In genomic region chr9:98747476-98747875, GRCh38 we compare ENCODE assay signal across 35 cellular contexts. TPM values are rescaled to one million over a fixed set of nuclear protein-coding genes. Genes with fewer than 3 reads are reported as not detected.
"Had no signal": no experiment of that assay in that cellular context is flagged by ENCODE, and none has a peak within 500 bp of the region (broad histone marks: within the 10 kb centered on the region; RNA-seq: fewer than 3 reads in every experiment).

No MANE protein-coding gene starts in this region.

- H3K27me3 ChIP-seq: brain microvascular endothelial cell, gastrocnemius medialis, heart left ventricle had no signal

- ATAC-seq: activated CD4-positive, alpha-beta T cell treated with anti-CD3 and anti-CD28 coated beads for 36 hours; activated CD8-positive, alpha-beta memory T cell treated with anti-CD3 and anti-CD28 coated beads, Interleukin-2, amount 10 ng/mL, durations not matched to agents 7 days and 5 days; activated CD8-positive, alpha-beta T cell treated with anti-CD3 and anti-CD28 coated beads, Interleukin-2, amount 10 ng/mL, durations not matched to agents 7 days and 5 days; effector memory CD8-positive, alpha-beta T cell; gastrocnemius medialis; heart left ventricle had no signal

- DNase-seq: activated CD4-positive, alpha-beta memory T cell treated with anti-CD3 and anti-CD28 coated beads for 36 hours; activated CD4-positive, alpha-beta T cell treated with anti-CD3 and anti-CD28 coated beads for 36 hours; activated CD4-positive, alpha-beta T cell treated with anti-CD3 and anti-CD28 coated beads, Interleukin-2, amount 10 ng/mL, durations not matched to agents 24 days and 14 days; activated CD4-positive, CD25-positive, alpha-beta regulatory T cell; activated CD4-positive, CD25-positive, alpha-beta regulatory T cell treated with anti-CD3 and anti-CD28 coated beads, Interleukin-2, amount 50 U/mL, for 72 hours; activated CD8-positive, alpha-beta memory T cell treated with anti-CD3 and anti-CD28 coated beads, Interleukin-2, amount 10 ng/mL, durations not matched to agents 7 days and 5 days; activated CD8-positive, alpha-beta memory T cell treated with anti-CD3 and anti-CD28 coated beads, Interleukin-2, amount 50 U/mL, for 4 hours; activated CD8-positive, alpha-beta T cell treated with anti-CD3 and anti-CD28 coated beads, Interleukin-2, amount 10 ng/mL, durations not matched to agents 7 days and 5 days; activated effector memory CD4-positive, alpha-beta T cell treated with anti-CD3 and anti-CD28 coated beads, Interleukin-2, amount 50 U/mL, for 16 hours; activated naive CD4-positive, alpha-beta T cell treated with anti-CD3 and anti-CD28 coated beads for 36 hours; activated T-cell treated with anti-CD3 and anti-CD28 coated beads, Interleukin-2, amount 50 U/mL, for 1 hour; activated T-cell treated with anti-CD3 and anti-CD28 coated beads, Interleukin-2, amount 50 U/mL, for 48 hours; amniotic stem cell; anterior cingulate cortex; brain microvascular endothelial cell; caudate nucleus; cortex of kidney; dermis blood vessel endothelial cell; effector CD4-positive, alpha-beta T cell; effector memory CD8-positive, alpha-beta T cell; foreskin fibroblast; gastrocnemius medialis; glutamatergic neuron; heart left ventricle; T-helper 1 cell; T-helper 2 cell had no signal

- H3K4me3 ChIP-seq: gastrocnemius medialis, heart left ventricle had no signal

- FAIRE-seq: astrocyte, colon, endometrium, endothelial cell of umbilical vein had no signal

- H3K27ac Mint-ChIP-seq: activated CD4-positive, alpha-beta memory T cell treated with anti-CD3 and anti-CD28 coated beads for 36 hours; activated CD4-positive, alpha-beta T cell treated with anti-CD3 and anti-CD28 coated beads for 36 hours; activated CD4-positive, alpha-beta T cell treated with anti-CD3 and anti-CD28 coated beads, Interleukin-2, amount 10 ng/mL, durations not matched to agents 24 days and 14 days; activated CD8-positive, alpha-beta memory T cell treated with anti-CD3 and anti-CD28 coated beads, Interleukin-2, amount 10 ng/mL, durations not matched to agents 7 days and 5 days; activated CD8-positive, alpha-beta T cell treated with anti-CD3 and anti-CD28 coated beads, Interleukin-2, amount 10 ng/mL, durations not matched to agents 7 days and 5 days; activated naive CD4-positive, alpha-beta T cell treated with anti-CD3 and anti-CD28 coated beads for 36 hours; activated naive CD8-positive, alpha-beta T cell; activated T-helper 1 cell treated with anti-CD3 and anti-CD28 coated beads, Interleukin-12 subunit alpha, Interleukin-12 subunit beta, Interleukin-2, Interleukin-4 antibody, amounts not matched to agents 30 ng/mL and 10 ng/mL and 1 ng/mL, durations not matched to agents 14 hours and 24 hours and 36 hours; activated T-helper 2 cell treated with anti-CD3 and anti-CD28 coated beads, Interferon-gamma antibody, Interleukin-2, Interleukin-4, amounts not matched to agents 10 μg/mL and 5 μg/mL and 100 μg/mL, durations not matched to agents 14 hours and 24 hours and 36 hours; effector memory CD8-positive, alpha-beta T cell had no signal

- H3K36me3 ChIP-seq: brain microvascular endothelial cell had no signal

- H3K4me3 Mint-ChIP-seq: activated CD4-positive, alpha-beta memory T cell treated with anti-CD3 and anti-CD28 coated beads for 36 hours; activated CD4-positive, alpha-beta T cell treated with anti-CD3 and anti-CD28 coated beads for 36 hours; activated CD4-positive, alpha-beta T cell treated with anti-CD3 and anti-CD28 coated beads, Interleukin-2, amount 10 ng/mL, durations not matched to agents 24 days and 14 days; activated CD8-positive, alpha-beta memory T cell treated with anti-CD3 and anti-CD28 coated beads, Interleukin-2, amount 10 ng/mL, durations not matched to agents 7 days and 5 days; activated CD8-positive, alpha-beta T cell treated with anti-CD3 and anti-CD28 coated beads, Interleukin-2, amount 10 ng/mL, durations not matched to agents 7 days and 5 days; activated naive CD4-positive, alpha-beta T cell treated with anti-CD3 and anti-CD28 coated beads for 36 hours; activated naive CD8-positive, alpha-beta T cell; activated T-helper 1 cell treated with anti-CD3 and anti-CD28 coated beads, Interleukin-12 subunit alpha, Interleukin-12 subunit beta, Interleukin-2, Interleukin-4 antibody, amounts not matched to agents 30 ng/mL and 10 ng/mL and 1 ng/mL, durations not matched to agents 14 hours and 24 hours and 36 hours; effector memory CD8-positive, alpha-beta T cell had no signal

- H3K9me3 ChIP-seq: gastrocnemius medialis, heart left ventricle had no signal

- H3K36me3 Mint-ChIP-seq: activated CD8-positive, alpha-beta memory T cell treated with anti-CD3 and anti-CD28 coated beads, Interleukin-2, amount 10 ng/mL, durations not matched to agents 7 days and 5 days had no signal

- H3K9me3 Mint-ChIP-seq: activated CD4-positive, alpha-beta T cell treated with anti-CD3 and anti-CD28 coated beads, Interleukin-2, amount 10 ng/mL, durations not matched to agents 24 days and 14 days; activated naive CD4-positive, alpha-beta T cell treated with anti-CD3 and anti-CD28 coated beads for 36 hours; activated T-helper 1 cell treated with anti-CD3 and anti-CD28 coated beads, Interleukin-12 subunit alpha, Interleukin-12 subunit beta, Interleukin-2, Interleukin-4 antibody, amounts not matched to agents 30 ng/mL and 10 ng/mL and 1 ng/mL, durations not matched to agents 14 hours and 24 hours and 36 hours; activated T-helper 2 cell treated with anti-CD3 and anti-CD28 coated beads, Interferon-gamma antibody, Interleukin-2, Interleukin-4, amounts not matched to agents 10 μg/mL and 5 μg/mL and 100 μg/mL, durations not matched to agents 14 hours and 24 hours and 36 hours; effector memory CD8-positive, alpha-beta T cell had no signal

- H3K4me1 ChIP-seq: gastrocnemius medialis, heart left ventricle had no signal

- H3K4me1 Mint-ChIP-seq: activated CD4-positive, alpha-beta T cell treated with anti-CD3 and anti-CD28 coated beads for 36 hours; activated CD4-positive, alpha-beta T cell treated with anti-CD3 and anti-CD28 coated beads, Interleukin-2, amount 10 ng/mL, durations not matched to agents 24 days and 14 days; activated CD8-positive, alpha-beta memory T cell treated with anti-CD3 and anti-CD28 coated beads, Interleukin-2, amount 10 ng/mL, durations not matched to agents 7 days and 5 days had no signal

- H3K27me3 Mint-ChIP-seq: activated CD4-positive, alpha-beta memory T cell treated with anti-CD3 and anti-CD28 coated beads for 36 hours; activated CD4-positive, alpha-beta T cell treated with anti-CD3 and anti-CD28 coated beads for 36 hours; activated CD4-positive, alpha-beta T cell treated with anti-CD3 and anti-CD28 coated beads, Interleukin-2, amount 10 ng/mL, durations not matched to agents 24 days and 14 days; activated CD8-positive, alpha-beta memory T cell treated with anti-CD3 and anti-CD28 coated beads, Interleukin-2, amount 10 ng/mL, durations not matched to agents 7 days and 5 days; activated naive CD8-positive, alpha-beta T cell; effector memory CD8-positive, alpha-beta T cell had no signal

- H3K27ac ChIP-seq: brain microvascular endothelial cell, epithelial cell of prostate, gastrocnemius medialis, heart left ventricle had no signal

RNA-seq across cellular contexts. Expression of gene GABBR2, which starts 38.7 kb away (rescaled TPM):
- total RNA-seq: activated CD4-positive, alpha-beta memory T cell treated with anti-CD3 and anti-CD28 coated beads for 36 hours; activated CD4-positive, alpha-beta T cell treated with anti-CD3 and anti-CD28 coated beads for 36 hours; activated CD4-positive, alpha-beta T cell treated with anti-CD3 and anti-CD28 coated beads, Interleukin-2, amount 10 ng/mL, durations not matched to agents 24 days and 14 days; activated CD8-positive, alpha-beta memory T cell treated with anti-CD3 and anti-CD28 coated beads for 36 hours; activated CD8-positive, alpha-beta memory T cell treated with anti-CD3 and anti-CD28 coated beads, Interleukin-2, amount 10 ng/mL, durations not matched to agents 7 days and 5 days; activated CD8-positive, alpha-beta T cell treated with anti-CD3 and anti-CD28 coated beads, Interleukin-2, amount 10 ng/mL, durations not matched to agents 7 days and 5 days; activated naive CD4-positive, alpha-beta T cell treated with anti-CD3 and anti-CD28 coated beads for 36 hours; activated T-helper 1 cell treated with anti-CD3 and anti-CD28 coated beads, Interleukin-12 subunit alpha, Interleukin-12 subunit beta, Interleukin-2, Interleukin-4 antibody, amounts not matched to agents 30 ng/mL and 10 ng/mL and 1 ng/mL, durations not matched to agents 14 hours and 24 hours and 36 hours; activated T-helper 2 cell treated with anti-CD3 and anti-CD28 coated beads, Interferon-gamma antibody, Interleukin-2, Interleukin-4, amounts not matched to agents 10 μg/mL and 5 μg/mL and 100 μg/mL, durations not matched to agents 14 hours and 24 hours and 36 hours had no signal
